9 cellular contexts compared by ENCODE assay signal in the genomic region with DNA sequence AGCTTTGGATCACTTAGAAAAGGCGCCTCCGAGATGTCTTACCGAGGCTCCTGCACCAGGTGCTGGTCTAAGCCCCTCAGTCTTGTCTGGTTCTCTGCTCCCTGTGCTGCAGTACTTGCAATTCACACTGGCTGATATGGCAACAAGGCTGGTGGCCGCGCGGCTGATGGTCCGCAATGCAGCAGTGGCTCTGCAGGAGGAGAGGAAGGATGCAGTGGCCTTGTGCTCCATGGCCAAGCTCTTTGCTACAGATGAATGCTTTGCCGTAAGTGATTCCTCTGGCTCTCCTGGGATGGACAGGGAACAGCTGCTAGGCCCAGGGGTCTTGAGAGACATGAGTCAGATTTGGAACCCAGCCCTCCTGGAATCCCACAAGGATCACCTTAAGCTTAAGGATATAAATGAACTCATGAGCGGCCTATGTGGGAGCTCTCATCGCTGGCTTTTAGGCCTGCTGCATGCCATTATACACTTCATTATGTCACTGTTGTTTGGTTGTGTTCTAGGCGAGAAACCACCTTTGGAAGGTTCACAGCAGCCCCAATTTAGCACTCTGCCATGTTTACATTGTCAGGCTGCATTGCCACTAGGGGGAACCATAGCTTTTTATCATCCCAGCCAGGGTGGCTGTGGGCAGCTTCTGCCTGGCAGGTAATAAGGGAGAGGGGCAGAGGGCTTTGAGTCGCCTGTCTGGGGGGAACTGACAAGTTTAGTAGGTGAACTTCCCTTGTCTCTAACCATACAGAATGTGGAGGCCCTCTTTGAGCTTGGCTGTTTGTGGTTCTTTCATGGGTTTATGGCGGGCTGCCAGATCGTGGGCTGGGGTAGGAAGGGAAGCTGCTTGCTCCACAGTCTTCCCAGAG. TPM values are rescaled to one million over a fixed set of nuclear protein-coding genes. Genes with fewer than 3 reads are reported as not detected.
DNase-seq lines count a peak whose midpoint lies in the region; ATAC-seq, FAIRE-seq and TF ChIP-seq lines count a peak whose summit lies in the region.
"Had no signal": no experiment of that assay in that cellular context is flagged by ENCODE, and none has a peak within 500 bp of the region (broad histone marks: within the 10 kb centered on the region; RNA-seq: fewer than 3 reads in every experiment).

No MANE protein-coding gene starts in this region.

- TF ChIP-seq POLR2A in H1 (IDR thresholded peaks at IDR 0.05; ENCODE audit: control extremely low read depth in 1 of 2, low read depth in 2 of 2, low read length in 2 of 2), result no peak

- H2BK5ac ChIP-seq in H1 (ENCODE audit: low read depth, low read length), result no peak overlapping the region

- FAIRE-seq in H1 (lab: Jason Lieb, UNC) (peak; percentile 90), frontal cortex (lab: Jason Lieb, UNC) (no peak)

- H4K91ac ChIP-seq in H1 (replicated peaks; ENCODE audit: insufficient read length, low read length), result no peak overlapping the region

- no peak for ATAC-seq in HG03354 (IDR thresholded peaks at IDR 0.05; ENCODE audit: poor library complexity, severe bottlenecking, unreplicated experiment)

- peak overlapping the region in 1 of 7 donors; percentile 10 for H3K27ac Mint-ChIP-seq in CD4-positive, alpha-beta memory T cell

- intact Hi-C loops in CD4-positive, alpha-beta memory T cell (cut with micrococcal nuclease), result no loop called here

- no peaks in the 10 kb centered on the region for H3K27me3 ChIP-seq in CD4-positive, alpha-beta memory T cell (ENCODE audit: insufficient read depth, low read length)
- H3K27me3 ChIP-seq in H1 (replicated peaks in 1 of 4; ENCODE audit: control insufficient read depth in 3 of 4, extremely low read depth in 1 of 4, insufficient read depth in 3 of 4, low read length in 3 of 4), result no peaks in the 10 kb centered on the region
- H3K27me3 ChIP-seq in smooth muscle cell (ENCODE audit: low read depth), result no peaks in the 10 kb centered on the region

- no peak overlapping the region for H3K23ac ChIP-seq in H1 (ENCODE audit: insufficient read length)

- H3K27ac ChIP-seq in CD4-positive, alpha-beta memory T cell (ENCODE audit: low read depth, low read length), result no peak overlapping the region
- H3K27ac ChIP-seq in H1 (ENCODE audit: low read depth, low read length) (no peak overlapping the region), smooth muscle cell (ENCODE audit: low read depth) (no peak overlapping the region)

- 86% methylated on average over 14 of the region's 14 CpGs; no CpG with 5 or more reads in 1 of the 2 experiments for WGBS in H1 (ENCODE audit: extremely low coverage in 1 of 2, insufficient coverage in 1 of 2, insufficient read length in 1 of 2, insufficient replicate concordance in 2 of 2, low coverage in 1 of 2, low lambda C conversion rate in 2 of 2, missing lambda C conversion rate in 1 of 2), 2 experiments
- 91% methylated on average over 14 of the region's 14 CpGs for WGBS in smooth muscle cell (ENCODE audit: low lambda C conversion rate)

- no peak overlapping the region for H4K5ac ChIP-seq in H1 (ENCODE audit: insufficient read length, low read depth, low read length)

- no peak overlapping the region for H2AFZ ChIP-seq in H1 (ENCODE audit: low read length)
- H2AFZ ChIP-seq in smooth muscle cell (ENCODE audit: low read depth), result no peak overlapping the region

- no peak overlapping the region for H3K14ac ChIP-seq in H1 (ENCODE audit: insufficient read length)

- no peak overlapping the region for H2BK120ac ChIP-seq in H1 (replicated peaks; ENCODE audit: low read depth, low read length)

- no peak overlapping the region for H2BK15ac ChIP-seq in H1 (ENCODE audit: low read length)

- peaks cover 0 to 2% (median 0%) of the 10 kb centered on the region in 8 donors for H3K9me3 Mint-ChIP-seq in CD4-positive, alpha-beta memory T cell

- H3K79me2 ChIP-seq in H1 (ENCODE audit: control insufficient read depth in 1 of 2, insufficient read depth in 2 of 2, low read length in 2 of 2), result peaks cover 0 to 15% of the 10 kb centered on the region in 2 experiments; a peak in 2 of 4 replicates
- no peaks in the 10 kb centered on the region for H3K79me2 ChIP-seq in smooth muscle cell (ENCODE audit: low read depth)

- no peak overlapping the region for H3K9ac ChIP-seq in H1 (replicated peaks in 1 of 4; ENCODE audit: extremely low read depth in 1 of 4, low read depth in 3 of 4, low read length in 3 of 4)
- H3K9ac ChIP-seq in smooth muscle cell (ENCODE audit: low read depth), result no peak overlapping the region

- no peak overlapping the region for H3K56ac ChIP-seq in H1 (replicated peaks; ENCODE audit: insufficient read length, low read depth, low read length)

- peaks cover 36 to 43% of the 10 kb centered on the region in 2 donors for H3K36me3 Mint-ChIP-seq in CD4-positive, alpha-beta memory T cell

- no peak overlapping the region for H2BK12ac ChIP-seq in H1 (ENCODE audit: low read depth, low read length)

- H3K79me1 ChIP-seq in H1 (ENCODE audit: low read depth, low read length), result peaks cover 11% of the 10 kb centered on the region; the same call in 1 of the 2 replicates

- POLR2A ChIA-PET in CD4-positive, alpha-beta memory T cell (lab: Charles Lee; ENCODE audit: partially characterized antibody), result interaction anchor here (1.0 to 3.4 kb wide), 6 partner anchors 8 to 83 kb away, joined by 3 to 28 read pairs (median 6); a partner anchor contains a TSS
- POLR2A ChIA-PET in H1 (lab: Charles Lee; ENCODE audit: partially characterized antibody), result interaction anchor here (1.1 to 9.2 kb wide), 7 partner anchors 8 to 102 kb away, joined by 3 to 76 read pairs (median 3); a partner anchor contains a TSS

- in situ Hi-C loops in SK-MEL-5 (cut with HindIII; ENCODE audit: low pct_unique_long_range_greater_than_20kb, low sequenced_read_pairs), result no loop called here

- H4K8ac ChIP-seq in H1 (ENCODE audit: extremely low read depth, insufficient read depth, low read length), result no peak overlapping the region

- no peaks in the 10 kb centered on the region for H3K4me1 ChIP-seq in CD4-positive, alpha-beta memory T cell (ENCODE audit: insufficient read depth, low read length)
- peaks cover 0 to 2% (median under 1%) of the 10 kb centered on the region in 4 experiments; a peak in 5 of 7 replicates for H3K4me1 ChIP-seq in H1 (replicated peaks in 1 of 4; ENCODE audit: control insufficient read depth in 3 of 4, insufficient read depth in 4 of 4, low read length in 3 of 4)
- H3K4me1 ChIP-seq in smooth muscle cell (ENCODE audit: low read depth), result no peaks in the 10 kb centered on the region

- H3K36me3 ChIP-seq in CD4-positive, alpha-beta memory T cell (ENCODE audit: insufficient read depth, low read length), result peaks cover 30% of the 10 kb centered on the region
- H3K36me3 ChIP-seq in H1 (ENCODE audit: control insufficient read depth in 2 of 4, insufficient read depth in 4 of 4, low read length in 3 of 4) (peaks cover 11 to 55% (median 34%) of the 10 kb centered on the region in 4 experiments; a peak in 7 of 8 replicates), smooth muscle cell (ENCODE audit: low read depth) (no peaks in the 10 kb centered on the region)

- no peak overlapping the region for H3K4me3 ChIP-seq in CD4-positive, alpha-beta memory T cell (ENCODE audit: low read length in 2 of 2)
- H3K4me3 ChIP-seq in GM12875 (ENCODE audit: low read depth, low read length) (no peak overlapping the region), H1 (ENCODE audit: extremely low read depth in 1 of 4, insufficient read depth in 2 of 4, low read depth in 3 of 4, low read length in 4 of 4) (no peak overlapping the region), smooth muscle cell (no peak overlapping the region)

- H3K4ac ChIP-seq in H1 (replicated peaks; ENCODE audit: insufficient read length, low read depth, low read length), result no peak overlapping the region

- no peak overlapping the region for H2BK20ac ChIP-seq in H1 (ENCODE audit: low read length)

- peak; percentile 59; the same call in 1 of the 2 replicates for TF ChIP-seq CTCF in GM12875 (IDR thresholded peaks at IDR 0.05; ENCODE audit: borderline replicate concordance, insufficient read depth, low read depth, low read length)
- TF ChIP-seq CTCF in H1 (IDR thresholded peaks at IDR 0.05; ENCODE audit: control extremely low read depth in 1 of 3, insufficient read depth in 1 of 3, low read depth in 1 of 3, low read length in 3 of 3), result peak; percentile 70 to 86 (median 76)
- peak; percentile 48 for TF ChIP-seq CTCF in smooth muscle cell (IDR thresholded peaks at IDR 0.05; ENCODE audit: borderline replicate concordance, insufficient read depth, poor library complexity, severe bottlenecking)

- H4K20me1 ChIP-seq in H1 (replicated peaks in 1 of 2; ENCODE audit: control insufficient read depth in 1 of 2, insufficient read depth in 2 of 2, low read length in 2 of 2), result peaks cover 2 to 4% of the 10 kb centered on the region in 2 experiments
- H4K20me1 ChIP-seq in smooth muscle cell (ENCODE audit: low read depth), result no peaks in the 10 kb centered on the region

- H3K4me2 ChIP-seq in H1 (ENCODE audit: insufficient read depth in 1 of 2, low read depth in 2 of 2, low read length in 2 of 2) (no peak overlapping the region), smooth muscle cell (no peak overlapping the region)

- TF ChIP-seq RAD21 in H1 (IDR thresholded peaks at IDR 0.05 in 1 of 2, conservative IDR thresholded peaks at IDR 0.05 in 1 of 2; ENCODE audit: low read depth in 2 of 2, low read length in 2 of 2), result peak; percentile 70 to 80

- H3K4me3 Mint-ChIP-seq in CD4-positive, alpha-beta memory T cell, result no peak overlapping the region
- H3K4me3 Mint-ChIP-seq: naive B cell had no signal

- H3K18ac ChIP-seq in H1 (ENCODE audit: extremely low read depth, low read length), result no peak overlapping the region

- H3F3A ChIP-seq in smooth muscle cell (ENCODE audit: low read depth), result no peaks in the 10 kb centered on the region

- peak in 4 of 5 donors; percentile 31 to 40 (median 36) for DNase-seq in CD4-positive, alpha-beta memory T cell
- DNase-seq in SK-MEL-5 (ENCODE audit: low read depth, low spot score), result peak; percentile 48
- DNase-seq in H1 (ENCODE audit: low read depth in 1 of 2, low spot score in 2 of 2), result peak in 1 of 2 experiments; percentile 72
- DNase-seq in smooth muscle cell (lab: John Stamatoyannopoulos, UW; ENCODE audit: unreplicated experiment), result no peak
- no peak for DNase-seq in frontal cortex (ENCODE audit: low spot score in 2 of 2)
- no peak for DNase-seq in cerebellar cortex (ENCODE audit: low spot score)
- DNase-seq: naive B cell had no signal

- TF ChIP-seq EP300 in H1 (IDR thresholded peaks at IDR 0.05; ENCODE audit: borderline replicate concordance in 1 of 2, low read depth in 2 of 2, low read length in 2 of 2), result no peak

- CTCF ChIA-PET in CD4-positive, alpha-beta memory T cell (lab: Charles Lee; ENCODE audit: partially characterized antibody), result interaction anchor here (0.7 to 9.3 kb wide), 15 partner anchors 8 to 111 kb away, joined by 3 to 119 read pairs (median 3); a partner anchor contains a TSS
- CTCF ChIA-PET in H1 (lab: Charles Lee; ENCODE audit: partially characterized antibody), result interaction anchor here (0.7 to 7.1 kb wide), 32 partner anchors 8 to 380 kb away, joined by 3 to 114 read pairs (median 4); a partner anchor contains a TSS

- peaks cover 3 to 9% (median 6%) of the 10 kb centered on the region in 4 donors for H3K4me1 Mint-ChIP-seq in CD4-positive, alpha-beta memory T cell
- H3K4me1 Mint-ChIP-seq: naive B cell had no signal

- no peaks in the 10 kb centered on the region for H3K27me3 Mint-ChIP-seq in CD4-positive, alpha-beta memory T cell
- H3K27me3 Mint-ChIP-seq: naive B cell had no signal

- no peaks in the 10 kb centered on the region for H3K9me3 ChIP-seq in CD4-positive, alpha-beta memory T cell (ENCODE audit: control insufficient read depth in 1 of 2, low read length in 2 of 2)
- H3K9me3 ChIP-seq in H1 (ENCODE audit: insufficient read depth in 2 of 2, low read depth in 1 of 2, low read length in 1 of 2) (no peaks in the 10 kb centered on the region), smooth muscle cell (replicated peaks; ENCODE audit: low read depth) (no peaks in the 10 kb centered on the region)

- no peak overlapping the region for H2AK5ac ChIP-seq in H1 (ENCODE audit: low read depth, low read length)

- H3K23me2 ChIP-seq in H1 (ENCODE audit: low read depth, low read length), result 0 out of 2 replicates have a peak, but pooled peaks cover 3% of the 10 kb centered on the region

RNA-seq across cellular contexts. Expression of a gene that starts 8.5 kb away (rescaled TPM):
- total RNA-seq in CD4-positive, alpha-beta memory T cell, result 10 to 100 TPM; 36.9 to 38.6 TPM
- polyA plus RNA-seq in CD4-positive, alpha-beta memory T cell, result 10 to 100 TPM; 17.8 to 22.2 TPM
- total RNA-seq in SK-MEL-5 (2014; rRNA removed; shearing (Covaris generic)), result 12.7 and 14.5 TPM in 2 replicates
- 17.4 and 23.1 TPM in 2 replicates for polyA plus RNA-seq in SK-MEL-5 (2015; cell fraction: cytosol; rRNA removed)
- 119 and 135 TPM in 2 replicates for polyA plus RNA-seq in SK-MEL-5 (2015; cell fraction: nucleus; rRNA removed)
- 48.2 and 52.7 TPM in 2 replicates for total RNA-seq in H1 (2021; fragmentation: NEBNext Ultra II Directional; extraction: Animal tissue kit (Norgen Biotek cat#: 25700))
- polyA plus RNA-seq in H1 (2011; rRNA removed), result 40.9 and 45.8 TPM in 2 replicates
- polyA plus RNA-seq in H1 (2011; cell fraction: cytosol; rRNA removed), result 52.6 TPM
- polyA plus RNA-seq in H1 (2011; cell fraction: nucleus; rRNA removed), result 66.6 TPM
- 58.4 to 62.2 TPM (median 60.3 TPM) in 4 replicates for polyA plus RNA-seq in H1 (2012, experiment 1 of 2)
- 26.0 TPM for polyA plus RNA-seq in H1 (2012, experiment 2 of 2)
- 30.3 TPM for polyA plus RNA-seq in H1 (2013, experiment 1 of 2)
- 26.5 TPM for polyA plus RNA-seq in H1 (2013, experiment 2 of 2)
- polyA minus RNA-seq in H1 (2011; rRNA and poly(A)+ RNA removed), result 45.6 and 46.9 TPM in 2 replicates
- 22.9 TPM for polyA minus RNA-seq in H1 (2011; cell fraction: cytosol; rRNA and poly(A)+ RNA removed)
- polyA minus RNA-seq in H1 (2011; cell fraction: nucleus; rRNA and poly(A)+ RNA removed), result 39.9 TPM
- total RNA-seq in smooth muscle cell, result 12.4 and 14.7 TPM in 2 replicates
- polyA plus RNA-seq in smooth muscle cell, result 11.5 and 11.7 TPM in 2 replicates
- 24.5 TPM for total RNA-seq in frontal cortex

RNA-seq across cellular contexts. Expression of a gene that starts 8.7 kb away (rescaled TPM):
- total RNA-seq in CD4-positive, alpha-beta memory T cell, result 10 to 100 TPM; 59.3 to 70.8 TPM
- 100 to 1,000 TPM; 118 to 163 TPM for polyA plus RNA-seq in CD4-positive, alpha-beta memory T cell
- 19.7 and 25.3 TPM in 2 replicates for total RNA-seq in SK-MEL-5 (2014; rRNA removed; shearing (Covaris generic))
- polyA plus RNA-seq in SK-MEL-5 (2015; cell fraction: cytosol; rRNA removed), result 13.2 and 16.6 TPM in 2 replicates
- polyA plus RNA-seq in SK-MEL-5 (2015; cell fraction: nucleus; rRNA removed), result 45.8 and 51.5 TPM in 2 replicates
- 95.1 and 95.4 TPM in 2 replicates for total RNA-seq in H1 (2021; fragmentation: NEBNext Ultra II Directional; extraction: Animal tissue kit (Norgen Biotek cat#: 25700))
- polyA plus RNA-seq in H1 (2011; rRNA removed), result 41.3 and 77.3 TPM in 2 replicates
- polyA plus RNA-seq in H1 (2011; cell fraction: cytosol; rRNA removed), result 86.4 TPM
- polyA plus RNA-seq in H1 (2011; cell fraction: nucleus; rRNA removed), result 44.4 TPM
- 118 to 130 TPM (median 121 TPM) in 4 replicates for polyA plus RNA-seq in H1 (2012, experiment 1 of 2)
- polyA plus RNA-seq in H1 (2012, experiment 2 of 2), result 31.3 TPM
- polyA plus RNA-seq in H1 (2013, experiment 1 of 2), result 96.1 TPM
- 95.8 TPM for polyA plus RNA-seq in H1 (2013, experiment 2 of 2)
- 65.1 and 93.1 TPM in 2 replicates for polyA minus RNA-seq in H1 (2011; rRNA and poly(A)+ RNA removed)
- 49.0 TPM for polyA minus RNA-seq in H1 (2011; cell fraction: cytosol; rRNA and poly(A)+ RNA removed)
- polyA minus RNA-seq in H1 (2011; cell fraction: nucleus; rRNA and poly(A)+ RNA removed), result 36.1 TPM
- 49.7 and 53.1 TPM in 2 replicates for total RNA-seq in smooth muscle cell
- 41.3 and 45.4 TPM in 2 replicates for polyA plus RNA-seq in smooth muscle cell
- total RNA-seq in frontal cortex, result 44.4 TPM

RNA-seq across cellular contexts. Expression of a gene that starts 14.3 kb away (rescaled TPM):
- 1 to 10 TPM; 1.2 to 1.5 TPM for total RNA-seq in CD4-positive, alpha-beta memory T cell
- polyA plus RNA-seq in CD4-positive, alpha-beta memory T cell, result 1 to 10 TPM; 2.8 to 4.9 TPM
- total RNA-seq in SK-MEL-5 (2014; rRNA removed; shearing (Covaris generic)), result 0.40 and 0.69 TPM in 2 replicates
- 0.37 and 0.77 TPM in 2 replicates for polyA plus RNA-seq in SK-MEL-5 (2015; cell fraction: cytosol; rRNA removed)
- 1.3 and 1.6 TPM in 2 replicates for polyA plus RNA-seq in SK-MEL-5 (2015; cell fraction: nucleus; rRNA removed)
- 32.6 and 33.2 TPM in 2 replicates for total RNA-seq in H1 (2021; fragmentation: NEBNext Ultra II Directional; extraction: Animal tissue kit (Norgen Biotek cat#: 25700))
- polyA plus RNA-seq in H1 (2011; rRNA removed), result 14.9 and 19.7 TPM in 2 replicates
- 16.5 TPM for polyA plus RNA-seq in H1 (2011; cell fraction: cytosol; rRNA removed)
- polyA plus RNA-seq in H1 (2011; cell fraction: nucleus; rRNA removed), result 58.1 TPM
- polyA plus RNA-seq in H1 (2012, experiment 1 of 2), result 20.7 to 26.8 TPM (median 25.0 TPM) in 4 replicates
- polyA plus RNA-seq in H1 (2012, experiment 2 of 2), result 10.5 TPM
- 19.3 TPM for polyA plus RNA-seq in H1 (2013, experiment 1 of 2)
- 19.8 TPM for polyA plus RNA-seq in H1 (2013, experiment 2 of 2)
- 8.7 and 10.5 TPM in 2 replicates for polyA minus RNA-seq in H1 (2011; rRNA and poly(A)+ RNA removed)
- 9.7 TPM for polyA minus RNA-seq in H1 (2011; cell fraction: cytosol; rRNA and poly(A)+ RNA removed)
- 19.4 TPM for polyA minus RNA-seq in H1 (2011; cell fraction: nucleus; rRNA and poly(A)+ RNA removed)
- not detected in 2 replicates for total RNA-seq in smooth muscle cell
- polyA plus RNA-seq in smooth muscle cell, result not detected in 2 replicates
- total RNA-seq in frontal cortex, result 0.41 TPM

RNA-seq across cellular contexts. Expression of a gene that starts 37.4 kb away (rescaled TPM):
- 10 to 100 TPM; 72.2 to 76.6 TPM for total RNA-seq in CD4-positive, alpha-beta memory T cell
- polyA plus RNA-seq in CD4-positive, alpha-beta memory T cell, result 10 to 100 TPM; 49.6 to 56.7 TPM
- 22.3 and 23.0 TPM in 2 replicates for total RNA-seq in SK-MEL-5 (2014; rRNA removed; shearing (Covaris generic))
- polyA plus RNA-seq in SK-MEL-5 (2015; cell fraction: cytosol; rRNA removed), result 25.5 and 28.2 TPM in 2 replicates
- 80.3 and 80.5 TPM in 2 replicates for polyA plus RNA-seq in SK-MEL-5 (2015; cell fraction: nucleus; rRNA removed)
- 26.8 and 27.0 TPM in 2 replicates for total RNA-seq in H1 (2021; fragmentation: NEBNext Ultra II Directional; extraction: Animal tissue kit (Norgen Biotek cat#: 25700))
- 18.3 and 19.6 TPM in 2 replicates for polyA plus RNA-seq in H1 (2011; rRNA removed)
- 21.7 TPM for polyA plus RNA-seq in H1 (2011; cell fraction: cytosol; rRNA removed)
- polyA plus RNA-seq in H1 (2011; cell fraction: nucleus; rRNA removed), result 23.5 TPM
- 19.5 to 21.1 TPM (median 20.1 TPM) in 4 replicates for polyA plus RNA-seq in H1 (2012, experiment 1 of 2)
- 16.3 TPM for polyA plus RNA-seq in H1 (2012, experiment 2 of 2)
- 15.3 TPM for polyA plus RNA-seq in H1 (2013, experiment 1 of 2)
- polyA plus RNA-seq in H1 (2013, experiment 2 of 2), result 14.6 TPM
- 27.9 and 33.4 TPM in 2 replicates for polyA minus RNA-seq in H1 (2011; rRNA and poly(A)+ RNA removed)
- 17.2 TPM for polyA minus RNA-seq in H1 (2011; cell fraction: cytosol; rRNA and poly(A)+ RNA removed)
- 16.7 TPM for polyA minus RNA-seq in H1 (2011; cell fraction: nucleus; rRNA and poly(A)+ RNA removed)
- total RNA-seq in smooth muscle cell, result 30.7 and 32.0 TPM in 2 replicates
- 37.1 and 48.4 TPM in 2 replicates for polyA plus RNA-seq in smooth muscle cell
- total RNA-seq in frontal cortex, result 61.1 TPM

RNA-seq across cellular contexts. Expression of a gene that starts 38.1 kb away (rescaled TPM):
- 10 to 100 TPM; 39.9 to 41.8 TPM for total RNA-seq in CD4-positive, alpha-beta memory T cell
- 10 to 100 TPM; 14.3 to 14.6 TPM for polyA plus RNA-seq in CD4-positive, alpha-beta memory T cell
- total RNA-seq in SK-MEL-5 (2014; rRNA removed; shearing (Covaris generic)), result 13.4 and 15.3 TPM in 2 replicates
- 22.0 and 25.7 TPM in 2 replicates for polyA plus RNA-seq in SK-MEL-5 (2015; cell fraction: cytosol; rRNA removed)
- 54.4 and 72.5 TPM in 2 replicates for polyA plus RNA-seq in SK-MEL-5 (2015; cell fraction: nucleus; rRNA removed)
- total RNA-seq in H1 (2021; fragmentation: NEBNext Ultra II Directional; extraction: Animal tissue kit (Norgen Biotek cat#: 25700)), result 50.3 and 55.2 TPM in 2 replicates
- 26.5 and 27.1 TPM in 2 replicates for polyA plus RNA-seq in H1 (2011; rRNA removed)
- 33.8 TPM for polyA plus RNA-seq in H1 (2011; cell fraction: cytosol; rRNA removed)
- 56.8 TPM for polyA plus RNA-seq in H1 (2011; cell fraction: nucleus; rRNA removed)
- polyA plus RNA-seq in H1 (2012, experiment 1 of 2), result 31.1 to 45.3 TPM (median 36.0 TPM) in 4 replicates
- polyA plus RNA-seq in H1 (2012, experiment 2 of 2), result 4.8 TPM
- polyA plus RNA-seq in H1 (2013, experiment 1 of 2), result 23.8 TPM
- 22.4 TPM for polyA plus RNA-seq in H1 (2013, experiment 2 of 2)
- 76.6 and 83.3 TPM in 2 replicates for polyA minus RNA-seq in H1 (2011; rRNA and poly(A)+ RNA removed)
- polyA minus RNA-seq in H1 (2011; cell fraction: cytosol; rRNA and poly(A)+ RNA removed), result 62.4 TPM
- polyA minus RNA-seq in H1 (2011; cell fraction: nucleus; rRNA and poly(A)+ RNA removed), result 67.9 TPM
- total RNA-seq in smooth muscle cell, result 11.0 and 12.9 TPM in 2 replicates
- 6.6 and 11.6 TPM in 2 replicates for polyA plus RNA-seq in smooth muscle cell
- total RNA-seq in frontal cortex, result 11.0 TPM

Comparison
In these comparisons a context has a peak if more than half of its experiments do, and no peak if none do; other contexts are left out.
1. DNase-seq: peak in CD4-positive, alpha-beta memory T cell (4 of 5) and SK-MEL-5 (single experiment); none in smooth muscle cell (single experiment), frontal cortex (0 of 2) and cerebellar cortex (single experiment).
2. RNA of a gene that starts 14.3 kb away (total RNA-seq): 32.6 to 33.2 TPM in H1; 1.2 to 1.5 TPM in CD4-positive, alpha-beta memory T cell, 0.40 to 0.69 TPM in SK-MEL-5, 0.41 TPM in frontal cortex (single experiment) and not detected in smooth muscle cell; every median in the first group is over 10 times any median in the second.
3. Peak in every context shown above with its lines, with median percentiles within 50 percentile points of each other: CTCF ChIP-seq.